8 cellular contexts compared by ENCODE assay signal in the genomic region with DNA sequence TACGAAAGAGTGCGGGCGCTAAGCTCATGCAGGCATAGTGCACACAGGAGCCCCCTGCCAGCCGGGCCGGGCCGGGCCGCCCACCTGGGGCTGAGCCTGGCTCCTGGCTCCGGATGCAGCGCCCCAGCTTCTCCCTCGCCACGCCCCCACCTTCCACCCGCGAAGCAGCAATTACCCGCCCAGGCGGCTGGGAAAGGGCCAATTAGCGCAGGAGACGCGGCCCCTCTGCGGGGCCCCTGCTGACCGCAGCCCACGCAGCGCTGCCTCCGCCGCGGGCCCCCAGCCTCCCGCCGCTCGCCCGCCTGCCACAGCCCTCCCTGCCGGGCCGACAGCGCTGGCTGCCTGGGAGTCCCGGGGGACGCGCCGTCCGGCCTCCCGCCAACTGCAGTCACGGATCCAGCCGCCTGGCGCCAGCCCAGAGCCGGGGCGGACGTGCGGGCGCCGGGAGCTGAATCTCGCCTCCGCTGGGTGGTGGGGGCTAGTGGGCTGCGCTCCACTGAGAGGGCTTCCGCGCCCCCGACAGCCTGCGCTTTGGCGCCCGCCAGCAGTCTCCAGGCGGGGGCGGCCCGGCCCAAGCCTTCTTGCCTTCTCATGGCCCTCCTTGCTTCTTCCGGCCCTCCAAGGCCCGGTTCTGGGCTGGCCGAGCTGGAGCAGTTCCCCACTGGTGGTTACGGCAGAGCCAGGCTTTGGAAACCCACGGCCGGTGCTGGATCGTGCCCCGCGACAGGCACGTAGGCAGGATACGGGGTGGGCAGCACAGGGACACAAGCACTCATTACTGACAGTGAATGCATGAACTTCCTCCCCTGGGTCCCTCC. TPM values are rescaled to one million over a fixed set of nuclear protein-coding genes. Genes with fewer than 3 reads are reported as not detected.
DNase-seq lines count a peak whose midpoint lies in the region; ATAC-seq, FAIRE-seq and TF ChIP-seq lines count a peak whose summit lies in the region.

No MANE protein-coding gene starts in this region.

- no peak overlapping the region for H3K27ac ChIP-seq in HepG2 (ENCODE audit: extremely low read length, insufficient read depth, low read length)

- H3K4me1 ChIP-seq in HepG2 (ENCODE audit: insufficient read depth, low read length), result peaks cover 40% of the 10 kb centered on the region

- TF ChIP-seq CTCF in HepG2 (CRISPR knock-in tag; IDR thresholded peaks at IDR 0.05), result peak; percentile 48; the same call in 1 of the 2 replicates

- peak; percentile 57 to 79 for DNase-seq in NCI-H2081 (lab: John Stamatoyannopoulos, UW)
- no peak for DNase-seq in NCI-H2081 treated with DMSO at 0.1 percent for 48 hours (lab: John Stamatoyannopoulos, UW)
- DNase-seq in MG63, result peak; percentile 63
- DNase-seq in activated CD4-positive, alpha-beta T cell treated with anti-CD3 and anti-CD28 coated beads for 48 hours, result peak; percentile 88
- peak; percentile 51 for DNase-seq in dedifferentiated amniotic fluid mesenchymal stem cell (ENCODE audit: extremely low spot score)
- DNase-seq in HepG2 (ENCODE audit: low spot score), result peak; percentile 46
- peak; percentile 76 to 78 for DNase-seq in stimulated activated CD4-positive, alpha-beta T cell treated with anti-CD3 and anti-CD28 coated beads, Interleukin-2, amount 100 ng/mL, for 48 hours

- no peaks in the 10 kb centered on the region for H3K9me3 ChIP-seq in MG63
- no peaks in the 10 kb centered on the region for H3K9me3 ChIP-seq in HepG2 (ENCODE audit: low read length)

- peak overlapping the region; percentile 48 for H3K9ac ChIP-seq in HepG2 (ENCODE audit: insufficient read depth, low read depth, low read length)

- no peaks in the 10 kb centered on the region for H4K20me1 ChIP-seq in HepG2 (ENCODE audit: insufficient read depth, low read length)

- no peaks in the 10 kb centered on the region for H3K79me2 ChIP-seq in HepG2 (ENCODE audit: insufficient read depth, low read length)

- POLR2A ChIA-PET in HepG2 (lab: Yijun Ruan, JAX), result interaction anchor here (0.6 to 1.7 kb wide), 5 partner anchors 13 to 141 kb away, joined by 3 to 6 read pairs (median 4); no protein-coding TSS in a partner anchor

- H2AFZ ChIP-seq in HepG2 (ENCODE audit: low read length), result no peak overlapping the region

- ATAC-seq in HepG2 (peak; percentile 77), GM18861 (IDR thresholded peaks at IDR 0.05; ENCODE audit: unreplicated experiment) (no peak)

- H3K4me3 ChIP-seq in MG63, result no peak overlapping the region; the same call in 1 of the 2 replicates
- peak overlapping the region; percentile 57 to 82 (median 61) for H3K4me3 ChIP-seq in HepG2 (replicated peaks in 1 of 3; ENCODE audit: insufficient read depth in 1 of 3, low read depth in 2 of 3, low read length in 3 of 3)

- H3K27me3 ChIP-seq in MG63 (no peaks in the 10 kb centered on the region), HepG2 (ENCODE audit: control insufficient read depth in 1 of 2, insufficient read depth in 2 of 2, low read length in 2 of 2) (peaks cover 7 to 34% of the 10 kb centered on the region in 2 experiments)

- FAIRE-seq in HepG2 (lab: Jason Lieb, UNC), result no peak

- TF ChIP-seq EP300 in HepG2 (IDR thresholded peaks at IDR 0.05; ENCODE audit: low read depth in 2 of 2, low read length in 2 of 2) (no peak), HepG2 (CRISPR knock-in tag; IDR thresholded peaks at IDR 0.05; ENCODE audit: borderline replicate concordance) (no peak)

- TF ChIP-seq POLR2A in HepG2 (IDR thresholded peaks at IDR 0.05; ENCODE audit: insufficient read depth in 1 of 2, low read depth in 2 of 2, low read length in 2 of 2), result no peak

- H3K4me2 ChIP-seq in HepG2 (ENCODE audit: low read depth, low read length), result peak overlapping the region; percentile 94

- intact Hi-C loops in HepG2 (cut with micrococcal nuclease; ENCODE audit: unreplicated experiment), result loop anchor here (1.0 to 10.0 kb wide), 2 partner anchors 37 to 59 kb away; no protein-coding TSS in a partner anchor

- CTCF ChIA-PET in HepG2 (lab: Yijun Ruan, JAX; ENCODE audit: low intra/inter-chr PET ratio, low total read pairs), result interaction anchor here (1.0 to 1.6 kb wide), 2 partner anchors 60 to 141 kb away, joined by 3 to 5 read pairs; no protein-coding TSS in a partner anchor

- in situ Hi-C loops in HepG2 (cut with HindIII; ENCODE audit: extremely low pct_ligation_motif_present, low pct_unique_long_range_greater_than_20kb), result loop anchor here (5.0 kb wide), 1 partner anchor 37 kb away; no protein-coding TSS in a partner anchor

- peak; percentile 78 for TF ChIP-seq RAD21 in HepG2 (CRISPR knock-in tag; IDR thresholded peaks at IDR 0.05)

- WGBS in HepG2 (ENCODE audit: low lambda C conversion rate), result 1% methylated on average over 33 of the region's 70 CpGs

- H3K36me3 ChIP-seq in MG63 (no peaks in the 10 kb centered on the region), HepG2 (replicated peaks in 1 of 2; ENCODE audit: control insufficient read depth in 1 of 2, insufficient read depth in 2 of 2, low read length in 2 of 2) (no peaks in the 10 kb centered on the region)

- no TSS peak for BruUV-seq in HepG2 (replicated peaks; lab: Mats Ljungman, UMichigan)

RNA-seq across cellular contexts. Expression of gene CBFB, which starts 14.9 kb away (rescaled TPM):
- total RNA-seq in MG63 (2014; rRNA removed; shearing (Covaris generic); ENCODE audit: low replicate concordance), result 15.8 and 22.5 TPM in 2 replicates
- 70.8 and 76.0 TPM in 2 replicates for total RNA-seq in HepG2 (2016; rRNA removed; fragmentation: Illumina TruSeq; extraction: Trizol)
- total RNA-seq in HepG2 (2016; cell fraction: cytosol; rRNA removed; fragmentation: Illumina TruSeq; extraction: Trizol; ENCODE audit: low read depth), result 14.1 and 16.3 TPM in 2 replicates
- total RNA-seq in HepG2 (2016; cell fraction: insoluble cytoplasmic fraction; rRNA removed; fragmentation: Illumina TruSeq; extraction: Trizol), result 66.9 and 69.6 TPM in 2 replicates
- total RNA-seq in HepG2 (2016; cell fraction: membrane; rRNA removed; fragmentation: Illumina TruSeq; extraction: Trizol), result 38.3 and 41.2 TPM in 2 replicates
- total RNA-seq in HepG2 (2016; cell fraction: nucleus; rRNA removed; fragmentation: Illumina TruSeq; extraction: Trizol), result 31.2 and 35.7 TPM in 2 replicates
- polyA plus RNA-seq in HepG2 (2011; rRNA removed), result 15.4 and 22.1 TPM in 2 replicates
- polyA plus RNA-seq in HepG2 (2011; cell fraction: cytosol; rRNA removed), result 10.3 and 18.1 TPM in 2 replicates
- 10.2 and 17.3 TPM in 2 replicates for polyA plus RNA-seq in HepG2 (2011; cell fraction: nucleus; rRNA removed)
- 28.7 and 37.3 TPM in 2 replicates for polyA plus RNA-seq in HepG2 (2012)
- polyA plus RNA-seq in HepG2 (2016; cell fraction: cytosol; fragmentation: Illumina TruSeq; extraction: Trizol; ENCODE audit: low read depth), result 7.7 and 8.0 TPM in 2 replicates
- polyA plus RNA-seq in HepG2 (2016; cell fraction: insoluble cytoplasmic fraction; fragmentation: Illumina TruSeq; extraction: Trizol; ENCODE audit: low read depth), result 67.5 and 73.5 TPM in 2 replicates
- 22.4 and 23.1 TPM in 2 replicates for polyA plus RNA-seq in HepG2 (2016; cell fraction: membrane; fragmentation: Illumina TruSeq; extraction: Trizol; ENCODE audit: low read depth)
- 46.0 and 53.1 TPM in 2 replicates for polyA plus RNA-seq in HepG2 (2016; cell fraction: nucleus; fragmentation: Illumina TruSeq; extraction: Trizol; ENCODE audit: insufficient read depth, low read depth)
- polyA minus RNA-seq in HepG2 (2011; rRNA and poly(A)+ RNA removed; ENCODE audit: low replicate concordance), result 9.6 and 21.2 TPM in 2 replicates
- 35.2 and 47.8 TPM in 2 replicates for polyA minus RNA-seq in HepG2 (2011; cell fraction: cytosol; rRNA and poly(A)+ RNA removed)
- polyA minus RNA-seq in HepG2 (2011; cell fraction: nucleus; rRNA and poly(A)+ RNA removed), result 23.3 and 26.0 TPM in 2 replicates

RNA-seq across cellular contexts. Expression of gene CES4A, which starts 25.6 kb away (rescaled TPM):
- 0.82 TPM in 1 of 2 replicates, not detected in the other for total RNA-seq in MG63 (2014; rRNA removed; shearing (Covaris generic); ENCODE audit: low replicate concordance)
- 0.09 TPM in 1 of 2 replicates, not detected in the other for total RNA-seq in HepG2 (2016; rRNA removed; fragmentation: Illumina TruSeq; extraction: Trizol)
- total RNA-seq in HepG2 (2016; cell fraction: cytosol; rRNA removed; fragmentation: Illumina TruSeq; extraction: Trizol; ENCODE audit: low read depth), result not detected in 2 replicates
- total RNA-seq in HepG2 (2016; cell fraction: insoluble cytoplasmic fraction; rRNA removed; fragmentation: Illumina TruSeq; extraction: Trizol), result not detected in 2 replicates
- total RNA-seq in HepG2 (2016; cell fraction: membrane; rRNA removed; fragmentation: Illumina TruSeq; extraction: Trizol), result not detected in 2 replicates
- total RNA-seq in HepG2 (2016; cell fraction: nucleus; rRNA removed; fragmentation: Illumina TruSeq; extraction: Trizol), result 0.43 TPM in 1 of 2 replicates, not detected in the other
- 0.17 and 0.18 TPM in 2 replicates for polyA plus RNA-seq in HepG2 (2011; rRNA removed)
- not detected in 2 replicates for polyA plus RNA-seq in HepG2 (2011; cell fraction: cytosol; rRNA removed)
- 1.1 and 1.3 TPM in 2 replicates for polyA plus RNA-seq in HepG2 (2011; cell fraction: nucleus; rRNA removed)
- 0.19 and 0.28 TPM in 2 replicates for polyA plus RNA-seq in HepG2 (2012)
- not detected in 2 replicates for polyA plus RNA-seq in HepG2 (2016; cell fraction: cytosol; fragmentation: Illumina TruSeq; extraction: Trizol; ENCODE audit: low read depth)
- not detected in 2 replicates for polyA plus RNA-seq in HepG2 (2016; cell fraction: insoluble cytoplasmic fraction; fragmentation: Illumina TruSeq; extraction: Trizol; ENCODE audit: low read depth)
- polyA plus RNA-seq in HepG2 (2016; cell fraction: membrane; fragmentation: Illumina TruSeq; extraction: Trizol; ENCODE audit: low read depth), result not detected in 2 replicates
- polyA plus RNA-seq in HepG2 (2016; cell fraction: nucleus; fragmentation: Illumina TruSeq; extraction: Trizol; ENCODE audit: insufficient read depth, low read depth), result 0.24 TPM in 1 of 2 replicates, not detected in the other
- 0.72 TPM in 1 of 2 replicates, not detected in the other for polyA minus RNA-seq in HepG2 (2011; rRNA and poly(A)+ RNA removed; ENCODE audit: low replicate concordance)
- polyA minus RNA-seq in HepG2 (2011; cell fraction: cytosol; rRNA and poly(A)+ RNA removed), result not detected in 2 replicates
- 0.13 TPM in 1 of 2 replicates, not detected in the other for polyA minus RNA-seq in HepG2 (2011; cell fraction: nucleus; rRNA and poly(A)+ RNA removed)

RNA-seq across cellular contexts. Expression of gene CES3, which starts 53.0 kb away (rescaled TPM):
- 1.3 and 1.9 TPM in 2 replicates for total RNA-seq in MG63 (2014; rRNA removed; shearing (Covaris generic); ENCODE audit: low replicate concordance)
- 2.3 and 6.6 TPM in 2 replicates for total RNA-seq in HepG2 (2016; rRNA removed; fragmentation: Illumina TruSeq; extraction: Trizol)
- total RNA-seq in HepG2 (2016; cell fraction: cytosol; rRNA removed; fragmentation: Illumina TruSeq; extraction: Trizol; ENCODE audit: low read depth), result 1.0 and 1.6 TPM in 2 replicates
- total RNA-seq in HepG2 (2016; cell fraction: insoluble cytoplasmic fraction; rRNA removed; fragmentation: Illumina TruSeq; extraction: Trizol), result 2.2 and 6.6 TPM in 2 replicates
- total RNA-seq in HepG2 (2016; cell fraction: membrane; rRNA removed; fragmentation: Illumina TruSeq; extraction: Trizol), result 1.1 and 1.5 TPM in 2 replicates
- total RNA-seq in HepG2 (2016; cell fraction: nucleus; rRNA removed; fragmentation: Illumina TruSeq; extraction: Trizol), result 7.5 and 8.8 TPM in 2 replicates
- 17.4 and 18.1 TPM in 2 replicates for polyA plus RNA-seq in HepG2 (2011; rRNA removed)
- polyA plus RNA-seq in HepG2 (2011; cell fraction: cytosol; rRNA removed), result 6.7 and 8.6 TPM in 2 replicates
- polyA plus RNA-seq in HepG2 (2011; cell fraction: nucleus; rRNA removed), result 92.0 and 127 TPM in 2 replicates
- 8.9 and 16.9 TPM in 2 replicates for polyA plus RNA-seq in HepG2 (2012)
- polyA plus RNA-seq in HepG2 (2016; cell fraction: cytosol; fragmentation: Illumina TruSeq; extraction: Trizol; ENCODE audit: low read depth), result 0.78 and 0.88 TPM in 2 replicates
- polyA plus RNA-seq in HepG2 (2016; cell fraction: insoluble cytoplasmic fraction; fragmentation: Illumina TruSeq; extraction: Trizol; ENCODE audit: low read depth), result 1.7 and 1.9 TPM in 2 replicates
- polyA plus RNA-seq in HepG2 (2016; cell fraction: membrane; fragmentation: Illumina TruSeq; extraction: Trizol; ENCODE audit: low read depth), result 1.1 and 1.7 TPM in 2 replicates
- 17.9 and 18.5 TPM in 2 replicates for polyA plus RNA-seq in HepG2 (2016; cell fraction: nucleus; fragmentation: Illumina TruSeq; extraction: Trizol; ENCODE audit: insufficient read depth, low read depth)
- polyA minus RNA-seq in HepG2 (2011; rRNA and poly(A)+ RNA removed; ENCODE audit: low replicate concordance), result 11.2 and 24.1 TPM in 2 replicates
- polyA minus RNA-seq in HepG2 (2011; cell fraction: cytosol; rRNA and poly(A)+ RNA removed), result 3.3 and 3.6 TPM in 2 replicates
- polyA minus RNA-seq in HepG2 (2011; cell fraction: nucleus; rRNA and poly(A)+ RNA removed), result 30.0 and 30.8 TPM in 2 replicates
